In genomic region chr19:52527134-52527953, GRCh38 we compare ENCODE assay signal across 8 cellular contexts. TPM values are rescaled to one million over a fixed set of nuclear protein-coding genes. Genes with fewer than 3 reads are reported as not detected.
DNase-seq lines count a peak whose midpoint lies in the region; ATAC-seq and TF ChIP-seq lines count a peak whose summit lies in the region.

TSS of gene ZNF808 (plus strand) at chr19:52527668. CDS start at chr19:52543285, 15,617 bp downstream.

- H3K4me1 Mint-ChIP-seq in CD8-positive, alpha-beta T cell (ENCODE audit: low read depth) = peaks cover 29% of the 10 kb centered on the region

- H2AK5ac ChIP-seq in mesenchymal stem cell (ENCODE audit: low read length, severe bottlenecking) = no peak within 1 kb of the TSS

- 1% methylated on average over 47 of the region's 54 CpGs for WGBS in mesenchymal stem cell

- no peaks in the 10 kb centered on the region for H3K9me3 ChIP-seq in CD8-positive, alpha-beta T cell (ENCODE audit: low read length)
- H3K9me3 ChIP-seq in effector memory CD4-positive, alpha-beta T cell (ENCODE audit: control insufficient read depth, low read length) = no peaks in the 10 kb centered on the region
- no peaks in the 10 kb centered on the region for H3K9me3 ChIP-seq in mesenchymal stem cell (ENCODE audit: control insufficient read depth, low read length)

- H3K4me3 Mint-ChIP-seq in CD8-positive, alpha-beta T cell = peak within 1 kb of the TSS; percentile 98

- H2BK15ac ChIP-seq in mesenchymal stem cell (ENCODE audit: low read depth, poor library complexity, severe bottlenecking) = no peak within 1 kb of the TSS

- H3K23ac ChIP-seq in mesenchymal stem cell (ENCODE audit: low read length in 2 of 2) = peak within 1 kb of the TSS in 1 of 2 experiments; percentile 46

- no peak within 1 kb of the TSS for H2BK120ac ChIP-seq in mesenchymal stem cell (ENCODE audit: low read depth, low read length)

- H3K4me2 ChIP-seq in mesenchymal stem cell (ENCODE audit: low read length, poor library complexity, severe bottlenecking) = peak within 1 kb of the TSS; percentile 82

- peak within 1 kb of the TSS; percentile 98 for H3K4me3 ChIP-seq in CD8-positive, alpha-beta T cell (ENCODE audit: low read depth, low read length)
- peak within 1 kb of the TSS; percentile 64 for H3K4me3 ChIP-seq in HL-60 (replicated peaks; ENCODE audit: insufficient read depth, low read length)
- peak within 1 kb of the TSS; percentile 84 for H3K4me3 ChIP-seq in effector memory CD4-positive, alpha-beta T cell (ENCODE audit: insufficient read depth, low read depth, low read length, poor library complexity, severe bottlenecking)
- H3K4me3 ChIP-seq in mesenchymal stem cell (ENCODE audit: insufficient read depth in 1 of 2, low read depth in 1 of 2, low read length in 2 of 2) = peak within 1 kb of the TSS; percentile 60 to 97

- peak within 1 kb of the TSS; percentile 97 for H3K27ac ChIP-seq in CD8-positive, alpha-beta T cell (ENCODE audit: low read depth, low read length)
- H3K27ac ChIP-seq in HL-60 (replicated peaks) = peak within 1 kb of the TSS; percentile 96
- peak within 1 kb of the TSS; percentile 90 for H3K27ac ChIP-seq in effector memory CD4-positive, alpha-beta T cell (ENCODE audit: insufficient read depth, low read length, poor library complexity, severe bottlenecking)
- H3K27ac ChIP-seq in mesenchymal stem cell (ENCODE audit: low read length, poor library complexity, severe bottlenecking) = peak within 1 kb of the TSS; percentile 44

- H2BK5ac ChIP-seq in mesenchymal stem cell (ENCODE audit: low read depth, low read length, poor library complexity, severe bottlenecking) = no peak within 1 kb of the TSS

- H3K9me3 Mint-ChIP-seq in CD8-positive, alpha-beta T cell = peaks cover 1% of the 10 kb centered on the region

- peak within 1 kb of the TSS; percentile 100 for H3K9ac ChIP-seq in mesenchymal stem cell (ENCODE audit: low read length)

- ATAC-seq in CD8-positive, alpha-beta T cell = peak; percentile 95
- peak; percentile 89 for ATAC-seq in GM19452 (IDR thresholded peaks at IDR 0.05; ENCODE audit: unreplicated experiment)

- peaks cover 15% of the 10 kb centered on the region for H3K79me1 ChIP-seq in mesenchymal stem cell (replicated peaks; ENCODE audit: low read length, poor library complexity, severe bottlenecking)

- intact Hi-C loops in CD8-positive, alpha-beta T cell (cut with DNase I, micrococcal nuclease) = loop anchor here (1.0 to 5.0 kb wide), 17 partner anchors 8 to 940 kb away; partner anchors contain the start of genes ZNF611 (in 2 of the 2), ZNF701 (in 2 of the 2), ZNF766 (in 2 of the 2) and ZNF83 (in 2 of the 2)

- peak within 1 kb of the TSS; percentile 1 to 54 for H3K18ac ChIP-seq in mesenchymal stem cell (ENCODE audit: low read depth in 1 of 2, low read length in 2 of 2)

- peak within 1 kb of the TSS in 1 of 2 experiments; percentile 76 for H3K14ac ChIP-seq in mesenchymal stem cell (ENCODE audit: low read length in 2 of 2)

- DNase-seq in CD8-positive, alpha-beta T cell = peak; percentile 96 to 98 (median 97)
- peak; percentile 89 to 95 for DNase-seq in HL-60 (ENCODE audit: low read depth in 1 of 2, low spot score in 1 of 2)
- peak; percentile 80 for DNase-seq in NK-92 (lab: John Stamatoyannopoulos, UW; ENCODE audit: unreplicated experiment)
- peak; percentile 94 to 97 for DNase-seq in activated CD8-positive, alpha-beta memory T cell treated with anti-CD3 and anti-CD28 coated beads for 4 hours (ENCODE audit: low read depth in 2 of 2)
- DNase-seq in effector memory CD4-positive, alpha-beta T cell = peak; percentile 96
- peak; percentile 90 for DNase-seq in mesenchymal stem cell
- DNase-seq in stimulated activated CD8-positive, alpha-beta memory T cell treated with anti-CD3 and anti-CD28 coated beads, Interleukin-12 subunit alpha, Interleukin-12 subunit beta, amount 100 ng/mL, for 24 hours (ENCODE audit: extremely low read depth) = peak; percentile 93

- peak within 1 kb of the TSS; percentile 50 for H4K8ac ChIP-seq in mesenchymal stem cell (ENCODE audit: low read length)

- H3K4ac ChIP-seq in mesenchymal stem cell (ENCODE audit: low read depth in 1 of 2, low read length in 2 of 2) = peak within 1 kb of the TSS in 1 of 2 experiments; percentile 37

- POLR2A ChIA-PET in CD8-positive, alpha-beta T cell (lab: Charles Lee) = interaction anchor here (0.7 to 0.8 kb wide), 2 partner anchors 158 to 388 kb away, joined by 3 read pairs; partner anchors contain the start of genes ZNF616 and ZNF880

- CTCF ChIA-PET in CD8-positive, alpha-beta T cell (lab: Charles Lee) = no interaction called here

- peaks cover 13% of the 10 kb centered on the region for H3K36me3 Mint-ChIP-seq in CD8-positive, alpha-beta T cell

- peak within 1 kb of the TSS in 1 of 2 experiments; percentile 63 for H2BK12ac ChIP-seq in mesenchymal stem cell (ENCODE audit: low read length in 2 of 2)

- H3K27ac Mint-ChIP-seq in CD8-positive, alpha-beta T cell = peak within 1 kb of the TSS; percentile 99

- peaks cover 13% of the 10 kb centered on the region for H3K4me1 ChIP-seq in CD8-positive, alpha-beta T cell (ENCODE audit: insufficient read depth, low read length)
- peaks cover 18% of the 10 kb centered on the region for H3K4me1 ChIP-seq in effector memory CD4-positive, alpha-beta T cell (ENCODE audit: control insufficient read depth, insufficient read depth, low read length, poor library complexity, severe bottlenecking)
- H3K4me1 ChIP-seq in mesenchymal stem cell (ENCODE audit: control insufficient read depth, insufficient read depth, low read depth, low read length) = peaks cover 9% of the 10 kb centered on the region

- H3K27me3 Mint-ChIP-seq in CD8-positive, alpha-beta T cell (ENCODE audit: low read depth) = no peaks in the 10 kb centered on the region

- H2AFZ ChIP-seq in mesenchymal stem cell (ENCODE audit: low read depth, low read length) = peak within 1 kb of the TSS; percentile 92

- H4K91ac ChIP-seq in mesenchymal stem cell (ENCODE audit: low read length) = peak within 1 kb of the TSS; percentile 54

- H3K36me3 ChIP-seq in CD8-positive, alpha-beta T cell (ENCODE audit: insufficient read depth, low read length) = no peaks in the 10 kb centered on the region
- no peaks in the 10 kb centered on the region for H3K36me3 ChIP-seq in effector memory CD4-positive, alpha-beta T cell (ENCODE audit: control insufficient read depth, insufficient read depth, low read length)
- H3K36me3 ChIP-seq in mesenchymal stem cell (ENCODE audit: control insufficient read depth in 1 of 2, insufficient read depth in 2 of 2, low read depth in 1 of 2, low read length in 2 of 2) = peaks cover 0 to 8% of the 10 kb centered on the region in 2 experiments

- TF ChIP-seq CTCF in CD8-positive, alpha-beta T cell (IDR thresholded peaks at IDR 0.05) = peak; percentile 33
- peak; percentile 25 for TF ChIP-seq CTCF in HL-60 (IDR thresholded peaks at IDR 0.05; ENCODE audit: insufficient read depth, low read length)

- no peaks in the 10 kb centered on the region for H3K27me3 ChIP-seq in CD8-positive, alpha-beta T cell (ENCODE audit: insufficient read depth, low read length)
- H3K27me3 ChIP-seq in HL-60 (ENCODE audit: insufficient read depth, poor library complexity, severe bottlenecking) = no peaks in the 10 kb centered on the region
- H3K27me3 ChIP-seq in effector memory CD4-positive, alpha-beta T cell (replicated peaks; ENCODE audit: control insufficient read depth, insufficient read depth, low read length, poor library complexity, severe bottlenecking) = no peaks in the 10 kb centered on the region
- no peaks in the 10 kb centered on the region for H3K27me3 ChIP-seq in mesenchymal stem cell (ENCODE audit: control insufficient read depth in 1 of 2, insufficient read depth in 1 of 2, low read length in 2 of 2)

RNA-seq across cellular contexts. Expression of gene ZNF808, which starts in this region (rescaled TPM):
- 10 to 100 TPM; 16.4 to 19.2 TPM for total RNA-seq in CD8-positive, alpha-beta T cell
- 2.9 TPM for polyA plus RNA-seq in mesenchymal stem cell (2013, experiment 1 of 2)
- 2.9 TPM for polyA plus RNA-seq in mesenchymal stem cell (2013, experiment 2 of 2)

Comparison
In these comparisons a context has a peak if more than half of its experiments do, and no peak if none do; other contexts are left out.
1. Peak in every context shown above with its lines: DNase-seq, ATAC-seq, H3K4me3 ChIP-seq and H3K27ac ChIP-seq.
2. H3K27ac ChIP-seq: peak in every context shown above with its lines; median percentile 97 in CD8-positive, alpha-beta T cell; 96 in HL-60; 90 in effector memory CD4-positive, alpha-beta T cell; 44 in mesenchymal stem cell.